Comparison of ENCODE assay signal across 8 cellular contexts in the genomic region with DNA sequence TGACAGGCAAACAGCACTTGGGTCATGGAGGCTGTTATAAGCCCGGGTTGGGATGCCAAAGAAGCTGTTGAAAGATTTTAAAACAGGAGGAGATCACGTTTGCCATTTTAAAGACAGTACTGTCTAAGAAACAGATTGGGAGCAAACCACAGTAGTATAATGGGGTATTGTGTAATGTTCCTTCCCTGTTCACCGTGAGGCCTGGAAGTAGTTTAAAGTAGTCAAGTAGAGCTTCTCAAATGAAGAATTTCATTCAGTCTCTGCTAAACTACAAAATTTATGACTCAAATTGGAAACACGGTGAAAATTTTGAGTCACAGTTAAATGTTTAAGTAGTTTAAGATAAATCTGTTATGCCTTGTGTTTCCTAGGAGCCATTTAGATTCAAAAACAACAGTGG. TPM values are rescaled to one million over a fixed set of nuclear protein-coding genes. Genes with fewer than 3 reads are reported as not detected.
DNase-seq lines count a peak whose midpoint lies in the region; ATAC-seq lines count a peak whose summit lies in the region.

No MANE protein-coding gene starts in this region.

- in situ Hi-C loops in GM23248 (cut with MboI) = no loop called here

- H3K9me3 ChIP-seq in GM23248 (ENCODE audit: low read depth) (no peaks in the 10 kb centered on the region), T-helper 17 cell (ENCODE audit: control insufficient read depth, low read length, poor library complexity, severe bottlenecking) (no peaks in the 10 kb centered on the region)

- H3K9me2 ChIP-seq in GM23248 (ENCODE audit: insufficient read depth) = no peaks in the 10 kb centered on the region

- DNase-seq in GM23248 = peak; percentile 92
- DNase-seq in T-helper 17 cell = no peak
- DNase-seq in foreskin melanocyte = peak; percentile 91
- no peak for DNase-seq in stimulated activated effector memory CD8-positive, alpha-beta T cell treated with anti-CD3 and anti-CD28 coated beads, Interleukin-12 subunit alpha, Interleukin-12 subunit beta, amount 100 ng/mL, for 72 hours (ENCODE audit: low spot score in 2 of 2)
- no peak for DNase-seq in stimulated activated CD4-positive, alpha-beta T cell treated with anti-CD3 and anti-CD28 coated beads, Interleukin-2, amount 100 ng/mL, for 48 hours

- no peaks in the 10 kb centered on the region for H3K27me3 Mint-ChIP-seq in T-helper 17 cell

- no peak for ATAC-seq in T-helper 17 cell
- ATAC-seq in stimulated activated effector memory CD8-positive, alpha-beta T cell treated with anti-CD3 and anti-CD28 coated beads, Interleukin-12 subunit alpha, Interleukin-12 subunit beta, amount 100 ng/mL, for 72 hours = peak; percentile 70
- no peak for ATAC-seq in HG02759 (IDR thresholded peaks at IDR 0.05; ENCODE audit: unreplicated experiment)
- no peak for ATAC-seq in GM21576 (IDR thresholded peaks at IDR 0.05; ENCODE audit: unreplicated experiment)
- no peak for ATAC-seq in HG03469 (IDR thresholded peaks at IDR 0.05; ENCODE audit: unreplicated experiment)

- no peaks in the 10 kb centered on the region for H3K27me3 ChIP-seq in GM23248 (replicated peaks; ENCODE audit: insufficient read depth)

- peak overlapping the region; percentile 62 for H3K4me2 ChIP-seq in GM23248 (ENCODE audit: unreplicated experiment)

- H3K27ac ChIP-seq in GM23248 = peak overlapping the region; percentile 97

- peaks cover 26% of the 10 kb centered on the region; the same call in 1 of the 2 replicates for H3K36me3 ChIP-seq in GM23248 (ENCODE audit: low read depth)

- 0 out of 2 replicates have a peak overlapping the region, but pooled peaks have one; percentile 4 for H3K4me3 ChIP-seq in GM23248

- peak overlapping the region; percentile 76 for H3K9ac ChIP-seq in GM23248

- peaks cover 87% of the 10 kb centered on the region for H3K79me2 ChIP-seq in GM23248 (ENCODE audit: insufficient read depth)

- peaks cover 68% of the 10 kb centered on the region for H3K4me1 ChIP-seq in GM23248 (ENCODE audit: insufficient read depth)

- H3K9me3 Mint-ChIP-seq in stimulated activated effector memory CD8-positive, alpha-beta T cell treated with anti-CD3 and anti-CD28 coated beads, Interleukin-12 subunit alpha, Interleukin-12 subunit beta, amount 100 ng/mL, for 72 hours = no peaks in the 10 kb centered on the region

- H3K27ac Mint-ChIP-seq in T-helper 17 cell = peak overlapping the region; percentile 88
- peak overlapping the region; percentile 82 for H3K27ac Mint-ChIP-seq in stimulated activated effector memory CD8-positive, alpha-beta T cell treated with anti-CD3 and anti-CD28 coated beads, Interleukin-12 subunit alpha, Interleukin-12 subunit beta, amount 100 ng/mL, for 72 hours

- H3F3A ChIP-seq in GM23248 (ENCODE audit: insufficient read depth) = peaks cover 96% of the 10 kb centered on the region

- peaks cover 4% of the 10 kb centered on the region; the same call in 1 of the 2 replicates for H4K20me1 ChIP-seq in GM23248 (ENCODE audit: insufficient read depth)

- H2AFZ ChIP-seq in GM23248 = no peak overlapping the region

- no peak overlapping the region for H3K4me3 Mint-ChIP-seq in T-helper 17 cell
- H3K4me3 Mint-ChIP-seq in stimulated activated effector memory CD8-positive, alpha-beta T cell treated with anti-CD3 and anti-CD28 coated beads, Interleukin-12 subunit alpha, Interleukin-12 subunit beta, amount 100 ng/mL, for 72 hours = peak overlapping the region; percentile 17

- H3K4me1 Mint-ChIP-seq in T-helper 17 cell = peaks cover 23% of the 10 kb centered on the region
- peaks cover 39% of the 10 kb centered on the region for H3K4me1 Mint-ChIP-seq in stimulated activated effector memory CD8-positive, alpha-beta T cell treated with anti-CD3 and anti-CD28 coated beads, Interleukin-12 subunit alpha, Interleukin-12 subunit beta, amount 100 ng/mL, for 72 hours

- H3K36me3 Mint-ChIP-seq in T-helper 17 cell (ENCODE audit: low read depth) = peaks cover 3% of the 10 kb centered on the region
- peaks cover 95% of the 10 kb centered on the region for H3K36me3 Mint-ChIP-seq in stimulated activated effector memory CD8-positive, alpha-beta T cell treated with anti-CD3 and anti-CD28 coated beads, Interleukin-12 subunit alpha, Interleukin-12 subunit beta, amount 100 ng/mL, for 72 hours

- 0 to 1% methylated on average over 4 of the region's 4 CpGs for WGBS in GM23248 (ENCODE audit: low coverage in 1 of 2, low lambda C conversion rate in 2 of 2, missing lambda C conversion rate in 2 of 2), 2 experiments

RNA-seq across cellular contexts. Expression of gene ATP2A2, which starts 35.8 kb away (rescaled TPM):
- 142 and 148 TPM in 2 replicates for total RNA-seq in GM23248 (2014; rRNA removed; shearing (Covaris generic))
- polyA plus RNA-seq in GM23248 (2016; fragmentation: Nextera tagmentation; extraction: Ambion mirVana) = 28.7 and 29.5 TPM in 2 replicates
- total RNA-seq in T-helper 17 cell = 100 to 1,000 TPM; 109 to 116 TPM

Comparison
In these comparisons a context has a peak if more than half of its experiments do, and no peak if none do; other contexts are left out.
1. DNase-seq: peak in GM23248 (single experiment) and foreskin melanocyte (single experiment); none in T-helper 17 cell (0 of 3), stimulated activated effector memory CD8-positive, alpha-beta T cell treated with anti-CD3 and anti-CD28 coated beads, Interleukin-12 subunit alpha, Interleukin-12 subunit beta, amount 100 ng/mL, for 72 hours (0 of 2) and stimulated activated CD4-positive, alpha-beta T cell treated with anti-CD3 and anti-CD28 coated beads, Interleukin-2, amount 100 ng/mL, for 48 hours (0 of 2).